In genomic region chr1:3410435-3410915, GRCh38 we compare ENCODE assay signal across 14 cellular contexts. TPM values are rescaled to one million over a fixed set of nuclear protein-coding genes. Genes with fewer than 3 reads are reported as not detected.
"Had no signal": no experiment of that assay in that cellular context is flagged by ENCODE, and none has a peak within 500 bp of the region (broad histone marks: within the 10 kb centered on the region; RNA-seq: fewer than 3 reads in every experiment).

No MANE protein-coding gene starts in this region.

- H3K27me3 ChIP-seq: ascending aorta, heart left ventricle, ovary, uterus had no signal

- H3K9me3 Mint-ChIP-seq: activated naive CD4-positive, alpha-beta T cell treated with anti-CD3 and anti-CD28 coated beads for 36 hours; activated T-helper 2 cell treated with anti-CD3 and anti-CD28 coated beads, Interferon-gamma antibody, Interleukin-2, Interleukin-4, amounts not matched to agents 10 μg/mL and 5 μg/mL and 100 μg/mL, durations not matched to agents 14 hours and 24 hours and 36 hours; immature natural killer cell; stimulated activated effector memory CD8-positive, alpha-beta T cell treated with anti-CD3 and anti-CD28 coated beads, Interleukin-12 subunit alpha, Interleukin-12 subunit beta, amount 100 ng/mL, for 72 hours had no signal

- H3K27ac Mint-ChIP-seq: activated naive CD4-positive, alpha-beta T cell treated with anti-CD3 and anti-CD28 coated beads for 36 hours; activated T-helper 2 cell treated with anti-CD3 and anti-CD28 coated beads, Interferon-gamma antibody, Interleukin-2, Interleukin-4, amounts not matched to agents 10 μg/mL and 5 μg/mL and 100 μg/mL, durations not matched to agents 14 hours and 24 hours and 36 hours; immature natural killer cell; stimulated activated effector memory CD8-positive, alpha-beta T cell treated with anti-CD3 and anti-CD28 coated beads, Interleukin-12 subunit alpha, Interleukin-12 subunit beta, amount 100 ng/mL, for 72 hours had no signal

- ATAC-seq: gastrocnemius medialis; stimulated activated effector memory CD8-positive, alpha-beta T cell treated with anti-CD3 and anti-CD28 coated beads, Interleukin-12 subunit alpha, Interleukin-12 subunit beta, amount 100 ng/mL, for 72 hours had no signal

- H3K4me1 Mint-ChIP-seq: immature natural killer cell; stimulated activated effector memory CD8-positive, alpha-beta T cell treated with anti-CD3 and anti-CD28 coated beads, Interleukin-12 subunit alpha, Interleukin-12 subunit beta, amount 100 ng/mL, for 72 hours had no signal

- H3K27ac ChIP-seq: gastrocnemius medialis, lower lobe of right lung, ovary, uterus had no signal

- DNase-seq: activated CD4-positive, alpha-beta T cell treated with anti-CD3 and anti-CD28 coated beads for 1 hour; activated CD4-positive, alpha-beta T cell treated with anti-CD3 and anti-CD28 coated beads, Interleukin-2, amount 50 U/mL, for 4 hours; activated naive CD4-positive, alpha-beta T cell treated with anti-CD3 and anti-CD28 coated beads for 36 hours; activated T-cell treated with anti-CD3 and anti-CD28 coated beads for 4 hours; erythroblast; gastrocnemius medialis; immature natural killer cell; lower lobe of right lung had no signal

- H3K4me3 Mint-ChIP-seq: activated naive CD4-positive, alpha-beta T cell treated with anti-CD3 and anti-CD28 coated beads for 36 hours; immature natural killer cell; stimulated activated effector memory CD8-positive, alpha-beta T cell treated with anti-CD3 and anti-CD28 coated beads, Interleukin-12 subunit alpha, Interleukin-12 subunit beta, amount 100 ng/mL, for 72 hours had no signal

- H3K4me3 ChIP-seq: ascending aorta, gastrocnemius medialis, heart left ventricle, lower lobe of right lung, ovary, uterus had no signal

- H3K4me1 ChIP-seq: gastrocnemius medialis, lower lobe of right lung, uterus had no signal

- H3K36me3 ChIP-seq: gastrocnemius medialis, lower lobe of right lung, ovary, uterus had no signal

- H3K36me3 Mint-ChIP-seq: immature natural killer cell; stimulated activated effector memory CD8-positive, alpha-beta T cell treated with anti-CD3 and anti-CD28 coated beads, Interleukin-12 subunit alpha, Interleukin-12 subunit beta, amount 100 ng/mL, for 72 hours had no signal

- H3K9me3 ChIP-seq: ascending aorta, gastrocnemius medialis, heart left ventricle, lower lobe of right lung, ovary, uterus had no signal

RNA-seq across cellular contexts. Expression of gene ARHGEF16, which starts 44.0 kb away (rescaled TPM):
- total RNA-seq: activated T-helper 2 cell treated with anti-CD3 and anti-CD28 coated beads, Interferon-gamma antibody, Interleukin-2, Interleukin-4, amounts not matched to agents 10 μg/mL and 5 μg/mL and 100 μg/mL, durations not matched to agents 14 hours and 24 hours and 36 hours; ascending aorta had no signal
- polyA plus RNA-seq: immature natural killer cell had no signal
